18 cellular contexts compared by ENCODE assay signal in genomic region chr13:30639671-30640070, GRCh38. TPM values are rescaled to one million over a fixed set of nuclear protein-coding genes. Genes with fewer than 3 reads are reported as not detected.
DNase-seq lines count a peak whose midpoint lies in the region; ATAC-seq and TF ChIP-seq lines count a peak whose summit lies in the region.
"Had no signal": no experiment of that assay in that cellular context is flagged by ENCODE, and none has a peak within 500 bp of the region (broad histone marks: within the 10 kb centered on the region; RNA-seq: fewer than 3 reads in every experiment).

No MANE protein-coding gene starts in this region.

- H3K4me3 ChIP-seq in testis: no peak overlapping the region
- H3K4me3 ChIP-seq: BLaER1 treated with 17β-estradiol and CSF1 and Interleukin-3, amounts not matched to agents 10 nM and 100 nM had no signal

- no peaks in the 10 kb centered on the region for H3K27me3 Mint-ChIP-seq in activated CD8-positive, alpha-beta T cell treated with anti-CD3 and anti-CD28 coated beads for 36 hours
- H3K27me3 Mint-ChIP-seq in activated CD8-positive, alpha-beta T cell treated with anti-CD3 and anti-CD28 coated beads, Interleukin-2, amount 10 ng/mL, durations not matched to agents 7 days and 5 days (ENCODE audit: low read depth): no peaks in the 10 kb centered on the region
- no peaks in the 10 kb centered on the region for H3K27me3 Mint-ChIP-seq in natural killer cell treated with Interleukin-12 subunit alpha and Interleukin-12 subunit beta and Interleukin-15 and Interleukin-18, amount 100 ng/mL, for 72 hours

- POLR2A ChIA-PET in activated CD8-positive, alpha-beta T cell treated with anti-CD3 and anti-CD28 coated beads for 36 hours (lab: Charles Lee): no interaction called here
- POLR2A ChIA-PET in activated CD8-positive, alpha-beta T cell treated with anti-CD3 and anti-CD28 coated beads, Interleukin-2, amount 10 ng/mL, durations not matched to agents 7 days and 5 days (lab: Charles Lee): interaction anchor here (1.0 kb wide), 1 partner anchor 23 kb away, joined by 3 read pairs; no protein-coding TSS in a partner anchor
- POLR2A ChIA-PET in HEK293T (lab: Yijun Ruan, JAX): no interaction called here

- peaks cover 45% of the 10 kb centered on the region for H3K36me3 Mint-ChIP-seq in activated CD8-positive, alpha-beta T cell treated with anti-CD3 and anti-CD28 coated beads for 36 hours (ENCODE audit: low read depth)
- peaks cover 53% of the 10 kb centered on the region for H3K36me3 Mint-ChIP-seq in activated CD8-positive, alpha-beta T cell treated with anti-CD3 and anti-CD28 coated beads, Interleukin-2, amount 10 ng/mL, durations not matched to agents 7 days and 5 days (ENCODE audit: low read depth)
- H3K36me3 Mint-ChIP-seq in natural killer cell treated with Interleukin-12 subunit alpha and Interleukin-12 subunit beta and Interleukin-15 and Interleukin-18, amount 100 ng/mL, for 72 hours: peaks cover 34% of the 10 kb centered on the region

- WGBS in testis, 2 donors: 71 to 82% methylated on average over 4 of the region's 4 CpGs

- ATAC-seq in activated CD8-positive, alpha-beta T cell treated with anti-CD3 and anti-CD28 coated beads for 36 hours: no peak
- no peak for ATAC-seq in activated CD8-positive, alpha-beta T cell treated with anti-CD3 and anti-CD28 coated beads, Interleukin-2, amount 10 ng/mL, durations not matched to agents 7 days and 5 days
- no peak for ATAC-seq in natural killer cell treated with Interleukin-12 subunit alpha and Interleukin-12 subunit beta and Interleukin-15 and Interleukin-18, amount 100 ng/mL, for 72 hours
- ATAC-seq: HepG2, Panc1 had no signal

- peaks cover 36% of the 10 kb centered on the region for H3K4me1 Mint-ChIP-seq in activated CD8-positive, alpha-beta T cell treated with anti-CD3 and anti-CD28 coated beads for 36 hours (ENCODE audit: low read depth)
- H3K4me1 Mint-ChIP-seq in activated CD8-positive, alpha-beta T cell treated with anti-CD3 and anti-CD28 coated beads, Interleukin-2, amount 10 ng/mL, durations not matched to agents 7 days and 5 days (ENCODE audit: low read depth): peaks cover 15% of the 10 kb centered on the region
- peaks cover 27 to 29% of the 10 kb centered on the region in 2 donors for H3K4me1 Mint-ChIP-seq in natural killer cell treated with Interleukin-12 subunit alpha and Interleukin-12 subunit beta and Interleukin-15 and Interleukin-18, amount 100 ng/mL, for 72 hours (ENCODE audit: low read depth in 2 of 2)

- H3K36me3 ChIP-seq in testis (ENCODE audit: low read depth, missing control alignments): no peaks in the 10 kb centered on the region

- H3K9me3 ChIP-seq in testis: no peaks in the 10 kb centered on the region

- TF ChIP-seq CTCF in activated CD8-positive, alpha-beta T cell treated with anti-CD3 and anti-CD28 coated beads for 36 hours (IDR thresholded peaks at IDR 0.05): no peak
- no peak for TF ChIP-seq CTCF in testis (IDR thresholded peaks at IDR 0.05)

- DNase-seq in activated CD8-positive, alpha-beta T cell treated with anti-CD3 and anti-CD28 coated beads for 36 hours: no peak
- DNase-seq in activated CD8-positive, alpha-beta T cell treated with anti-CD3 and anti-CD28 coated beads, Interleukin-2, amount 10 ng/mL, durations not matched to agents 7 days and 5 days: no peak
- DNase-seq in caudate nucleus (lab: John Stamatoyannopoulos, UW): peak in 8 of 61 donors; percentile 6 to 77 (median 24)
- DNase-seq in head of caudate nucleus: peak in 23 of 42 donors; percentile 19 to 86 (median 42)
- peak; percentile 35 for DNase-seq in testis
- DNase-seq in HEK293T (ENCODE audit: extremely low spot score): no peak
- DNase-seq in inferior parietal cortex (ENCODE audit: extremely low spot score): no peak
- no peak for DNase-seq in natural killer cell treated with Interleukin-12 subunit alpha and Interleukin-12 subunit beta and Interleukin-15 and Interleukin-18, amount 100 ng/mL, for 72 hours (ENCODE audit: low spot score)
- DNase-seq: DMS79 treated with DMSO at 0.1 percent for 48 hours, NCI-H1092 treated with DMSO at 0.1 percent for 48 hours, NCI-H1694, NCI-H2227 treated with DMSO at 0.1 percent for 48 hours, NCI-H524 had no signal

- H3K4me1 ChIP-seq in testis: peaks cover 9% of the 10 kb centered on the region

- peak overlapping the region; percentile 24 for H3K27ac ChIP-seq in caudate nucleus (ENCODE audit: low read depth, low read length)
- H3K27ac ChIP-seq in testis: no peak overlapping the region
- H3K27ac ChIP-seq: 22Rv1; BLaER1 treated with 17β-estradiol and CSF1 and Interleukin-3, amounts not matched to agents 10 nM and 100 nM; KMS-11 had no signal

- CTCF ChIA-PET in activated CD8-positive, alpha-beta T cell treated with anti-CD3 and anti-CD28 coated beads for 36 hours (lab: Charles Lee): interaction anchor here (1.1 kb wide), 1 partner anchor 507 kb away, joined by 3 read pairs; no protein-coding TSS in a partner anchor
- CTCF ChIA-PET in activated CD8-positive, alpha-beta T cell treated with anti-CD3 and anti-CD28 coated beads, Interleukin-2, amount 10 ng/mL, durations not matched to agents 7 days and 5 days (lab: Charles Lee): no interaction called here
- CTCF ChIA-PET in HEK293T (lab: Yijun Ruan, JAX): no interaction called here

- no peaks in the 10 kb centered on the region for H3K27me3 ChIP-seq in testis
- H3K27me3 ChIP-seq: BLaER1 treated with 17β-estradiol and CSF1 and Interleukin-3, amounts not matched to agents 10 nM and 100 nM had no signal

- no peak for TF ChIP-seq POLR2A in testis (IDR thresholded peaks at IDR 0.05)

- H3K4me3 Mint-ChIP-seq in activated CD8-positive, alpha-beta T cell treated with anti-CD3 and anti-CD28 coated beads for 36 hours: no peak overlapping the region
- no peak overlapping the region for H3K4me3 Mint-ChIP-seq in activated CD8-positive, alpha-beta T cell treated with anti-CD3 and anti-CD28 coated beads, Interleukin-2, amount 10 ng/mL, durations not matched to agents 7 days and 5 days
- H3K4me3 Mint-ChIP-seq in natural killer cell treated with Interleukin-12 subunit alpha and Interleukin-12 subunit beta and Interleukin-15 and Interleukin-18, amount 100 ng/mL, for 72 hours: no peak overlapping the region

- peak overlapping the region; percentile 32 for H3K27ac Mint-ChIP-seq in activated CD8-positive, alpha-beta T cell treated with anti-CD3 and anti-CD28 coated beads for 36 hours
- H3K27ac Mint-ChIP-seq in activated CD8-positive, alpha-beta T cell treated with anti-CD3 and anti-CD28 coated beads, Interleukin-2, amount 10 ng/mL, durations not matched to agents 7 days and 5 days: no peak overlapping the region
- no peak overlapping the region for H3K27ac Mint-ChIP-seq in natural killer cell treated with Interleukin-12 subunit alpha and Interleukin-12 subunit beta and Interleukin-15 and Interleukin-18, amount 100 ng/mL, for 72 hours

- intact Hi-C loops in activated CD8-positive, alpha-beta T cell treated with anti-CD3 and anti-CD28 coated beads for 36 hours (cut with micrococcal nuclease): no loop called here
- intact Hi-C loops in head of caudate nucleus (cut with DNase I): no loop called here
- intact Hi-C loops in testis (cut with DNase I; ENCODE audit: low total_unique reads): no loop called here

- H3K9me3 Mint-ChIP-seq in activated CD8-positive, alpha-beta T cell treated with anti-CD3 and anti-CD28 coated beads for 36 hours: no peaks in the 10 kb centered on the region
- H3K9me3 Mint-ChIP-seq in activated CD8-positive, alpha-beta T cell treated with anti-CD3 and anti-CD28 coated beads, Interleukin-2, amount 10 ng/mL, durations not matched to agents 7 days and 5 days (ENCODE audit: insufficient read depth): no peaks in the 10 kb centered on the region
- H3K9me3 Mint-ChIP-seq in natural killer cell treated with Interleukin-12 subunit alpha and Interleukin-12 subunit beta and Interleukin-15 and Interleukin-18, amount 100 ng/mL, for 72 hours: no peaks in the 10 kb centered on the region

TF ChIP-seq in HEK293T, 16 proteins besides CTCF, POLR2A, EP300 and RAD21:
- no peak for TF ChIP-seq SP1 (IDR thresholded peaks at IDR 0.05)
- TF ChIP-seq CTBP1 (IDR thresholded peaks at IDR 0.05; ENCODE audit: borderline replicate concordance): no peak
- TF ChIP-seq FOXA1 (IDR thresholded peaks at IDR 0.05): no peak
- no peak for TF ChIP-seq BHLHE40 (IDR thresholded peaks at IDR 0.05; ENCODE audit: borderline replicate concordance)
- no peak for TF ChIP-seq FOXK2 (IDR thresholded peaks at IDR 0.05)
- no peak for TF ChIP-seq L3MBTL2 (conservative IDR thresholded peaks at IDR 0.05)
- no peak for TF ChIP-seq HDGF (IDR thresholded peaks at IDR 0.05; ENCODE audit: borderline replicate concordance)
- TF ChIP-seq PKNOX1 (IDR thresholded peaks at IDR 0.05): no peak
- no peak for TF ChIP-seq ARNT (IDR thresholded peaks at IDR 0.05)
- TF ChIP-seq SUZ12 (IDR thresholded peaks at IDR 0.05): no peak

RNA-seq across cellular contexts. Expression of gene USPL1, which starts 22.0 kb away (rescaled TPM):
- total RNA-seq in activated CD8-positive, alpha-beta T cell treated with anti-CD3 and anti-CD28 coated beads for 36 hours: 10 to 100 TPM; 12.4 to 13.0 TPM
- 10 to 100 TPM; 14.8 to 16.7 TPM for total RNA-seq in activated CD8-positive, alpha-beta T cell treated with anti-CD3 and anti-CD28 coated beads, Interleukin-2, amount 10 ng/mL, durations not matched to agents 7 days and 5 days
- total RNA-seq in testis: 10 to 100 TPM; 36.0 to 52.0 TPM
- 36.4 TPM for polyA plus RNA-seq in testis (ENCODE audit: insufficient read depth, low read depth, low replicate concordance)
- total RNA-seq in natural killer cell treated with Interleukin-12 subunit alpha and Interleukin-12 subunit beta and Interleukin-15 and Interleukin-18, amount 100 ng/mL, for 72 hours: 10 to 100 TPM; 18.6 to 25.6 TPM

Comparison
In these comparisons a context has a peak if more than half of its experiments do, and no peak if none do; other contexts are left out.
1. DNase-seq: peak in head of caudate nucleus (23 of 42) and testis (single experiment); none in activated CD8-positive, alpha-beta T cell treated with anti-CD3 and anti-CD28 coated beads for 36 hours (single experiment), activated CD8-positive, alpha-beta T cell treated with anti-CD3 and anti-CD28 coated beads, Interleukin-2, amount 10 ng/mL, durations not matched to agents 7 days and 5 days (single experiment), HEK293T (single experiment), inferior parietal cortex (single experiment) and natural killer cell treated with Interleukin-12 subunit alpha and Interleukin-12 subunit beta and Interleukin-15 and Interleukin-18, amount 100 ng/mL, for 72 hours (single experiment).